28 cellular contexts compared by ENCODE assay signal in genomic region chr5:103624748-103625147, GRCh38.
DNase-seq lines count a peak whose midpoint lies in the region; ATAC-seq, FAIRE-seq and TF ChIP-seq lines count a peak whose summit lies in the region.
"Had no signal": no experiment of that assay in that cellular context is flagged by ENCODE, and none has a peak within 500 bp of the region (broad histone marks: within the 10 kb centered on the region; RNA-seq: fewer than 3 reads in every experiment).

No MANE protein-coding gene starts in this region.

- in situ Hi-C loops in HepG2 (cut with HindIII; ENCODE audit: extremely low pct_ligation_motif_present, low pct_unique_long_range_greater_than_20kb): no loop called here
- in situ Hi-C loops in astrocyte of the cerebellum (cut with HindIII; ENCODE audit: low sequenced_read_pairs): no loop called here

- POLR2A ChIA-PET in HepG2 (lab: Yijun Ruan, JAX): no interaction called here

- CTCF ChIA-PET in HepG2 (lab: Yijun Ruan, JAX; ENCODE audit: low intra/inter-chr PET ratio, low total read pairs): no interaction called here

- H3K4me3 ChIP-seq in liver (ENCODE audit: low read depth in 1 of 3, low read length in 3 of 3) (no peak overlapping the region), HepG2 (replicated peaks in 1 of 3; ENCODE audit: insufficient read depth in 1 of 3, low read depth in 2 of 3, low read length in 3 of 3) (no peak overlapping the region), astrocyte of the cerebellum (ENCODE audit: low read depth, low read length) (no peak overlapping the region), fibroblast of the aortic adventitia (ENCODE audit: low read depth, low read length) (no peak overlapping the region)
- H3K4me3 ChIP-seq: BLaER1 treated with 17β-estradiol and CSF1 and Interleukin-3, amounts not matched to agents 10 nM and 100 nM; lung; testis; vagina had no signal

- ATAC-seq in HepG2 (no peak), GM21360 (IDR thresholded peaks at IDR 0.05; ENCODE audit: unreplicated experiment) (no peak)
- ATAC-seq: Panc1; stimulated activated memory B cell treated with anti-CD40 and anti-IgM and Interleukin-4, amounts not matched to agents 10 μg/mL and 1 μg/mL and 100 μg/mL, for 72 hours had no signal

- FAIRE-seq in HepG2 (lab: Jason Lieb, UNC) (no peak), GM12892 (lab: Jason Lieb, UNC) (no peak)
- FAIRE-seq: D721Med, G401.6, islet of Langerhans had no signal

- BruUV-seq in HepG2 (replicated peaks; lab: Mats Ljungman, UMichigan): no TSS peak

- DNase-seq in HepG2 (ENCODE audit: low spot score) (no peak), astrocyte of the cerebellum (ENCODE audit: low read depth) (peak; percentile 4), fibroblast of the aortic adventitia (ENCODE audit: low read depth) (peak; percentile 6), posterior cingulate gyrus (no peak), NCI-H2171 treated with DMSO at 0.1 percent for 48 hours (lab: John Stamatoyannopoulos, UW) (no peak), GM12892 (ENCODE audit: insufficient read length) (no peak)
- DNase-seq: activated CD8-positive, alpha-beta memory T cell treated with anti-CD3 and anti-CD28 coated beads, Interleukin-2, amount 50 U/mL, for 48 hours; activated effector memory CD4-positive, alpha-beta T cell treated with anti-CD3 and anti-CD28 coated beads, Interleukin-2, amount 50 U/mL, for 16 hours; amniotic stem cell; effector CD8-positive, alpha-beta T cell; HFFc6; hippocampal formation; NCI-H1694 treated with DMSO at 0.1 percent for 48 hours; NCI-H82; occipital lobe; stimulated activated CD4-positive, alpha-beta T cell treated with anti-CD3 and anti-CD28 coated beads, Interleukin-1b, Interleukin-23, amount 100 ng/mL, for 48 hours; T-helper 2 cell; testis had no signal

- no peaks in the 10 kb centered on the region for H3K79me2 ChIP-seq in HepG2 (ENCODE audit: insufficient read depth, low read length)

- no peak overlapping the region for H2AFZ ChIP-seq in HepG2 (ENCODE audit: low read length)

- no peak overlapping the region for H3K4me2 ChIP-seq in HepG2 (ENCODE audit: low read depth, low read length)
- H3K4me2 ChIP-seq: BLaER1 treated with 17β-estradiol and CSF1 and Interleukin-3, amounts not matched to agents 10 nM and 100 nM had no signal

- TF ChIP-seq CTCF in liver (IDR thresholded peaks at IDR 0.05; ENCODE audit: low read depth, low read length, missing input control) (no peak), HepG2 (CRISPR knock-in tag; IDR thresholded peaks at IDR 0.05) (no peak), astrocyte of the cerebellum (IDR thresholded peaks at IDR 0.05; ENCODE audit: low read depth, low read length, missing control alignments) (no peak), fibroblast of the aortic adventitia (IDR thresholded peaks at IDR 0.05; ENCODE audit: insufficient read depth, low read length) (no peak)

- H3K4me1 ChIP-seq in liver (ENCODE audit: control insufficient read depth in 4 of 4, insufficient read depth in 4 of 4, low read length in 3 of 4): peaks cover 0 to 12% (median 5%) of the 10 kb centered on the region in 4 donors
- H3K4me1 ChIP-seq in HepG2 (ENCODE audit: insufficient read depth, low read length): no peaks in the 10 kb centered on the region
- H3K4me1 ChIP-seq: BLaER1 treated with 17β-estradiol and CSF1 and Interleukin-3, amounts not matched to agents 10 nM and 100 nM; testis had no signal

- no peaks in the 10 kb centered on the region for H3K9me3 ChIP-seq in liver (ENCODE audit: control insufficient read depth in 4 of 4, low read length in 3 of 4)
- H3K9me3 ChIP-seq in HepG2 (ENCODE audit: low read length): no peaks in the 10 kb centered on the region
- H3K9me3 ChIP-seq: BLaER1 treated with 17β-estradiol and CSF1 and Interleukin-3, amounts not matched to agents 10 nM and 100 nM; testis; vagina had no signal

- no peak for TF ChIP-seq POLR2A in HepG2 (IDR thresholded peaks at IDR 0.05; ENCODE audit: insufficient read depth in 1 of 2, low read depth in 2 of 2, low read length in 2 of 2)
- TF ChIP-seq POLR2A in GM12892 (IDR thresholded peaks at IDR 0.05; ENCODE audit: low read depth, low read length): no peak

- TF ChIP-seq EP300 in HepG2 (IDR thresholded peaks at IDR 0.05; ENCODE audit: low read depth in 2 of 2, low read length in 2 of 2) (no peak), HepG2 (CRISPR knock-in tag; IDR thresholded peaks at IDR 0.05; ENCODE audit: borderline replicate concordance) (no peak)

- H3K27me3 ChIP-seq in liver (ENCODE audit: control insufficient read depth in 4 of 4, insufficient read depth in 4 of 4, low read length in 3 of 4) (no peaks in the 10 kb centered on the region), HepG2 (ENCODE audit: control insufficient read depth in 1 of 2, insufficient read depth in 2 of 2, low read length in 2 of 2) (no peaks in the 10 kb centered on the region)
- H3K27me3 ChIP-seq: BLaER1 treated with 17β-estradiol and CSF1 and Interleukin-3, amounts not matched to agents 10 nM and 100 nM; testis; vagina had no signal

- 88% methylated on average over 8 of the region's 8 CpGs for WGBS in liver
- WGBS in HepG2 (ENCODE audit: low lambda C conversion rate): 47% methylated on average over 8 of the region's 8 CpGs

- H3K9ac ChIP-seq in liver (ENCODE audit: low read depth in 1 of 2, low read length in 2 of 2) (no peak overlapping the region), HepG2 (ENCODE audit: insufficient read depth, low read depth, low read length) (no peak overlapping the region)
- H3K9ac ChIP-seq: BLaER1 treated with 17β-estradiol and CSF1 and Interleukin-3, amounts not matched to agents 10 nM and 100 nM had no signal

- intact Hi-C loops in HepG2 (cut with micrococcal nuclease; ENCODE audit: unreplicated experiment) (no loop called here), posterior cingulate gyrus (cut with DNase I) (no loop called here)

- H4K20me1 ChIP-seq in HepG2 (ENCODE audit: insufficient read depth, low read length): no peaks in the 10 kb centered on the region
- H4K20me1 ChIP-seq: BLaER1 treated with 17β-estradiol and CSF1 and Interleukin-3, amounts not matched to agents 10 nM and 100 nM had no signal

- no peak for TF ChIP-seq RAD21 in liver (IDR thresholded peaks at IDR 0.05)
- no peak for TF ChIP-seq RAD21 in HepG2 (CRISPR knock-in tag; IDR thresholded peaks at IDR 0.05)

- H3K27ac ChIP-seq in liver (ENCODE audit: low read depth in 1 of 2, low read length in 2 of 2): peak overlapping the region; percentile 36 to 88
- no peak overlapping the region for H3K27ac ChIP-seq in HepG2 (ENCODE audit: extremely low read length, insufficient read depth, low read length)
- H3K27ac ChIP-seq: BLaER1 treated with 17β-estradiol and CSF1 and Interleukin-3, amounts not matched to agents 10 nM and 100 nM; testis; vagina had no signal

- H3K36me3 ChIP-seq in liver (ENCODE audit: control insufficient read depth in 4 of 4, insufficient read depth in 3 of 4, low read depth in 1 of 4, low read length in 3 of 4): no peaks in the 10 kb centered on the region
- H3K36me3 ChIP-seq in HepG2 (replicated peaks in 1 of 2; ENCODE audit: control insufficient read depth in 1 of 2, insufficient read depth in 2 of 2, low read length in 2 of 2): no peaks in the 10 kb centered on the region
- H3K36me3 ChIP-seq: BLaER1 treated with 17β-estradiol and CSF1 and Interleukin-3, amounts not matched to agents 10 nM and 100 nM; vagina had no signal

TF ChIP-seq in liver, 16 proteins besides CTCF, POLR2A, EP300 and RAD21 (continues in another document):
- TF ChIP-seq GABPA (IDR thresholded peaks at IDR 0.05 in 1 of 2, conservative IDR thresholded peaks at IDR 0.05 in 1 of 2): no peak
- no peak for TF ChIP-seq HNF4A (conservative IDR thresholded peaks at IDR 0.05)
- TF ChIP-seq HNF4G (IDR thresholded peaks at IDR 0.05): no peak
- no peak for TF ChIP-seq FOXA2 (IDR thresholded peaks at IDR 0.05)
- TF ChIP-seq MAX (IDR thresholded peaks at IDR 0.05): no peak
- no peak for TF ChIP-seq TAF1 (conservative IDR thresholded peaks at IDR 0.05)
- no peak for TF ChIP-seq YY1 (IDR thresholded peaks at IDR 0.05)
- TF ChIP-seq EGR1 (IDR thresholded peaks at IDR 0.05; ENCODE audit: low read depth in 2 of 2): no peak

TF ChIP-seq in HepG2, 621 proteins besides CTCF, POLR2A, EP300 and RAD21:
- TF ChIP-seq SIN3A (IDR thresholded peaks at IDR 0.05; ENCODE audit: borderline replicate concordance, low read depth, low read length): no peak
- no peak for TF ChIP-seq ZMYM4 (CRISPR knock-in tag; IDR thresholded peaks at IDR 0.05)
- TF ChIP-seq, protein P1, sequence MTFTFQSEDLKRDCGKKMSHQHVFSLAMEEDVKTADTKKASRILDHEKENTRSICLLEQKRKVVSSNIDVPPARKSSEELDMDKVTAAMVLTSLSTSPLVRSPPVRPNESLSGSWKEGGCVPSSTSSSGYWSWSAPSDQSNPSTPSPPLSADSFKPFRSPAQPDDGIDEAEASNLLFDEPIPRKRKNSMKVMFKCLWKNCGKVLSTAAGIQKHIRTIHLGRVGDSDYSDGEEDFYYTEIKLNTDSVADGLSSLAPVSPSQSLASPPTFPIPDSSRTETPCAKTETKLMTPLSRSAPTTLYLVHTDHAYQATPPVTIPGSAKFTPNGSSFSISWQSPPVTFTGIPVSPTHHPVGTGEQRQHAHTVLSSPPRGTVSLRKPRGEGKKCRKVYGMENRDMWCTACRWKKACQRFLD (CRISPR knock-in tag; IDR thresholded peaks at IDR 0.05; ENCODE audit: borderline replicate concordance): no peak

Comparison
In these comparisons a context has a peak if more than half of its experiments do, and no peak if none do; other contexts are left out.
1. DNase-seq: peak in astrocyte of the cerebellum (single experiment) and fibroblast of the aortic adventitia (single experiment); none in HepG2 (single experiment), posterior cingulate gyrus (0 of 10), NCI-H2171 treated with DMSO at 0.1 percent for 48 hours (single experiment) and GM12892 (single experiment).